7 cellular contexts compared by ENCODE assay signal in genomic region chr1:27668808-27669723, GRCh38. TPM values are rescaled to one million over a fixed set of nuclear protein-coding genes. Genes with fewer than 3 reads are reported as not detected.
DNase-seq lines count a peak whose midpoint lies in the region; ATAC-seq and TF ChIP-seq lines count a peak whose summit lies in the region.

No MANE protein-coding gene starts in this region.

- H3K4me1 Mint-ChIP-seq in activated B cell treated with CpG ODN at 0.5 μM for 24 hours = peaks cover 31% of the 10 kb centered on the region

- CTCF ChIA-PET in activated B cell treated with CpG ODN at 0.5 μM for 24 hours (lab: Charles Lee) (interaction anchor here (0.6 to 2.7 kb wide), 31 partner anchors 11 to 518 kb away, joined by 3 to 17 read pairs (median 3); partner anchors contain the start of genes AHDC1, EYA3 and FAM76A), mammary epithelial cell (lab: Charles Lee; ENCODE audit: low non-redundant PET) (interaction anchor here (0.5 to 1.2 kb wide), 11 partner anchors 40 to 327 kb away, joined by 3 to 19 read pairs (median 4); partner anchors contain the start of gene PPP1R8)

- peak overlapping the region; percentile 64 for H3K27ac Mint-ChIP-seq in activated B cell treated with CpG ODN at 0.5 μM for 24 hours

- intact Hi-C loops in activated B cell treated with CpG ODN at 0.5 μM for 24 hours (cut with micrococcal nuclease) = loop anchor here (1.0 kb wide), 2 partner anchors 50 to 310 kb away; no protein-coding TSS in a partner anchor
- intact Hi-C loops in mammary epithelial cell (cut with micrococcal nuclease) = loop anchor here (1.0 to 10.0 kb wide), 6 partner anchors 50 to 1208 kb away; partner anchors contain the start of genes FAM76A, PPP1R8 and STX12

- dilution Hi-C loops in mammary epithelial cell (cut with HindIII; ENCODE audit: low sequenced_read_pairs) = loop anchor here (5.0 kb wide), 1 partner anchor 52 kb away; no protein-coding TSS in a partner anchor

- H3K9ac ChIP-seq in mammary epithelial cell (ENCODE audit: insufficient read depth, low read length) = peak overlapping the region; percentile 39

- in situ Hi-C loops in mammary epithelial cell (cut with MboI; ENCODE audit: low sequenced_read_pairs in 2 of 2) = no loop called here

- no peaks in the 10 kb centered on the region for H3K27me3 ChIP-seq in mammary epithelial cell (ENCODE audit: insufficient read depth, low read length)

- ATAC-seq in activated B cell treated with CpG ODN at 0.5 μM for 24 hours (ENCODE audit: low read depth) (peak; percentile 43), GM21723 (IDR thresholded peaks at IDR 0.05; ENCODE audit: unreplicated experiment) (no peak)

- peak; percentile 40 for DNase-seq in NCI-H146 (lab: John Stamatoyannopoulos, UW)
- DNase-seq in activated B cell treated with CpG ODN at 0.5 μM for 24 hours = peak; percentile 85
- peak; percentile 46 for DNase-seq in mammary epithelial cell
- DNase-seq in kidney tubule cell (ENCODE audit: low spot score) = peak; percentile 68
- peak; percentile 89 to 90 for DNase-seq in stimulated activated CD4-positive, alpha-beta T cell treated with anti-CD3 and anti-CD28 coated beads, Interleukin-1b, Interleukin-23, amount 100 ng/mL, for 4 hours (ENCODE audit: low read depth in 2 of 2)

- BruUV-seq in mammary epithelial cell (replicated peaks; lab: Mats Ljungman, UMichigan) = no TSS peak

- POLR2A ChIA-PET in activated B cell treated with CpG ODN at 0.5 μM for 24 hours (lab: Charles Lee) = interaction anchor here (0.6 to 4.2 kb wide), 9 partner anchors 9 to 171 kb away, joined by 3 to 26 read pairs (median 4); partner anchors contain the start of genes AHDC1, FAM76A and PPP1R8

- peak overlapping the region; percentile 78 for H3K4me2 ChIP-seq in mammary epithelial cell (ENCODE audit: insufficient read depth, low read depth, low read length)

- H3K9me3 Mint-ChIP-seq in activated B cell treated with CpG ODN at 0.5 μM for 24 hours = no peaks in the 10 kb centered on the region

- H3K36me3 Mint-ChIP-seq in activated B cell treated with CpG ODN at 0.5 μM for 24 hours (ENCODE audit: low read depth) = peaks cover 7% of the 10 kb centered on the region

- H3K4me3 ChIP-seq in GM12875 (ENCODE audit: low read depth, low read length) (no peak overlapping the region), mammary epithelial cell (replicated peaks in 1 of 3; ENCODE audit: insufficient read depth in 1 of 3, low read depth in 2 of 3, low read length in 3 of 3) (peak overlapping the region; percentile 17 to 42 (median 37))

- peak overlapping the region; percentile 96 for H2AFZ ChIP-seq in mammary epithelial cell (ENCODE audit: low read depth, low read length)

- H4K20me1 ChIP-seq in mammary epithelial cell (ENCODE audit: insufficient read depth, low read length) = no peaks in the 10 kb centered on the region

- TF ChIP-seq CTCF in GM12875 (IDR thresholded peaks at IDR 0.05; ENCODE audit: borderline replicate concordance, insufficient read depth, low read depth, low read length) (peak; percentile 96), activated B cell treated with CpG ODN at 0.5 μM for 24 hours (IDR thresholded peaks at IDR 0.05) (peak; percentile 57), mammary epithelial cell (conservative IDR thresholded peaks at IDR 0.05 in 1 of 2, IDR thresholded peaks at IDR 0.05 in 1 of 2; ENCODE audit: extremely low read depth in 1 of 2, insufficient read depth in 1 of 2, low read depth in 1 of 2, low read length in 2 of 2) (peak; percentile 85 to 88)

- no peak overlapping the region for H3K27ac ChIP-seq in mammary epithelial cell (ENCODE audit: insufficient read depth, low read depth, low read length)

- H3K36me3 ChIP-seq in mammary epithelial cell (ENCODE audit: insufficient read depth, low read length) = no peaks in the 10 kb centered on the region

- no peaks in the 10 kb centered on the region for H3K27me3 Mint-ChIP-seq in activated B cell treated with CpG ODN at 0.5 μM for 24 hours

- H3K4me1 ChIP-seq in mammary epithelial cell (ENCODE audit: insufficient read depth, low read length) = peaks cover 15% of the 10 kb centered on the region

- peak overlapping the region; percentile 82 for H3K4me3 Mint-ChIP-seq in activated B cell treated with CpG ODN at 0.5 μM for 24 hours

- WGBS in mammary epithelial cell (ENCODE audit: low coverage, missing lambda C conversion rate) = 12% methylated on average over 30 of the region's 36 CpGs

- no peaks in the 10 kb centered on the region for H3K9me3 ChIP-seq in mammary epithelial cell (replicated peaks; ENCODE audit: insufficient read depth, low read length)

- no peaks in the 10 kb centered on the region for H3K79me2 ChIP-seq in mammary epithelial cell (ENCODE audit: insufficient read depth, low read length)

RNA-seq across cellular contexts. Expression of gene IFI6, which starts 2.9 kb away (rescaled TPM):
- 10.9 and 11.4 TPM in 2 replicates for total RNA-seq in activated B cell treated with CpG ODN at 0.5 μM for 24 hours
- total RNA-seq in mammary epithelial cell = 10 to 100 TPM in 1 of 2 donors, 1 to 10 TPM in 1; 6.5 to 14.7 TPM
- 3.4 TPM for polyA plus RNA-seq in mammary epithelial cell
- not detected for polyA minus RNA-seq in mammary epithelial cell

RNA-seq across cellular contexts. Expression of gene FGR, which starts 34.1 kb away (rescaled TPM):
- total RNA-seq in activated B cell treated with CpG ODN at 0.5 μM for 24 hours (28.6 and 28.8 TPM in 2 replicates), mammary epithelial cell (under 1 TPM; 0.50 to 0.56 TPM)
- 0.06 TPM for polyA plus RNA-seq in mammary epithelial cell
- polyA minus RNA-seq in mammary epithelial cell = not detected

RNA-seq across cellular contexts. Expression of gene FAM76A, which starts 56.7 kb away (rescaled TPM):
- total RNA-seq in activated B cell treated with CpG ODN at 0.5 μM for 24 hours = 14.9 and 19.3 TPM in 2 replicates
- 10 to 100 TPM; 12.8 to 20.8 TPM for total RNA-seq in mammary epithelial cell
- polyA plus RNA-seq in mammary epithelial cell = 5.7 TPM
- 12.7 TPM for polyA minus RNA-seq in mammary epithelial cell

Comparison
In these comparisons a context has a peak if more than half of its experiments do, and no peak if none do; other contexts are left out.
1. RNA of gene FGR, which starts 34.1 kb away (total RNA-seq): 28.6 to 28.8 TPM in activated B cell treated with CpG ODN at 0.5 μM for 24 hours; 0.50 to 0.56 TPM in mammary epithelial cell; every median in the first group is over 10 times any median in the second.
2. Peak in every context shown above with its lines, with median percentiles within 50 percentile points of each other: CTCF ChIP-seq and DNase-seq.